In the genomic region with DNA sequence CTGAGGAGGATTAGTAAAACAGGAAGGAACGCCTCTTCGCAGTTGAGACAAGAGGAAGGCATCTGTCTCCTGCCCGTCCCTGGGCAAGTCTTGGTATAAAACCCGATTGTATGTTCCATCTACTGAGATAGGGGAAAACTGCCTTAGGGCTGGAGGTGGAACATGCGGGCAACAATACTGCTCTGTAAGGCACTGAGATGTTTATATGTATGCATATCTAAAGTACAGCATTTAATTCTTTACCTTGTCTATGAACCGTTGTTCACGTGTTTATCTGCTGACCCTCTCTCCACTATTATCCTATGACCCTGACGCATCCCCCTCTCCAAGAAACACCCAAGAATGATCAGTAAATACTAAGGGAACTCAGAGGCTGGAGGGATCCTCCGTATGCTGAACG, we compare ENCODE assay signal across 9 cellular contexts. TPM values are rescaled to one million over a fixed set of nuclear protein-coding genes. Genes with fewer than 3 reads are reported as not detected.
DNase-seq lines count a peak whose midpoint lies in the region; ATAC-seq and TF ChIP-seq lines count a peak whose summit lies in the region.
"Had no signal": no experiment of that assay in that cellular context is flagged by ENCODE, and none has a peak within 500 bp of the region (broad histone marks: within the 10 kb centered on the region; RNA-seq: fewer than 3 reads in every experiment).

No MANE protein-coding gene starts in this region.

- H3K9ac ChIP-seq in skeletal muscle tissue (ENCODE audit: low read depth in 1 of 3, low read length in 3 of 3): peak overlapping the region; percentile 93 to 97 (median 94)

- peaks cover 13 to 20% (median 19%) of the 10 kb centered on the region in 3 donors for H3K36me3 ChIP-seq in skeletal muscle tissue (ENCODE audit: control insufficient read depth in 3 of 3, insufficient read depth in 3 of 3, low read length in 3 of 3)

- H3K27ac ChIP-seq in HL-60 (replicated peaks) (peak overlapping the region; percentile 79), skeletal muscle tissue (ENCODE audit: low read depth, low read length) (peak overlapping the region; percentile 88)

- no peak for ATAC-seq in GM18868 (IDR thresholded peaks at IDR 0.05; ENCODE audit: unreplicated experiment)

- H3K4me3 ChIP-seq in HL-60 (replicated peaks; ENCODE audit: insufficient read depth, low read length) (peak overlapping the region; percentile 88), fibroblast of mammary gland (ENCODE audit: control insufficient read depth, low read depth, low read length) (peak overlapping the region; percentile 50), skeletal muscle tissue (ENCODE audit: low read length in 3 of 3) (peak overlapping the region; percentile 90 to 99 (median 99))

- H3K4me1 ChIP-seq in skeletal muscle tissue (ENCODE audit: control insufficient read depth in 3 of 3, insufficient read depth in 3 of 3, low read length in 3 of 3): peaks cover 11 to 22% (median 18%) of the 10 kb centered on the region in 3 donors

- DNase-seq in HL-60 (ENCODE audit: low read depth in 1 of 2, low spot score in 1 of 2) (peak in 1 of 2 experiments; percentile 46), SK-N-DZ (ENCODE audit: low spot score) (peak; percentile 18), fibroblast of mammary gland (ENCODE audit: low read depth) (no peak), HuH-7.5 (ENCODE audit: low spot score) (no peak), NCI-H748 treated with DMSO at 0.1 percent for 48 hours (lab: John Stamatoyannopoulos, UW) (no peak), GM13976 (ENCODE audit: low spot score) (no peak)

- in situ Hi-C loops in GM13976 (cut with MboI; ENCODE audit: low sequenced_read_pairs, unreplicated experiment): no loop called here

- no peaks in the 10 kb centered on the region for H3K27me3 ChIP-seq in HL-60 (ENCODE audit: insufficient read depth, poor library complexity, severe bottlenecking)
- no peaks in the 10 kb centered on the region for H3K27me3 ChIP-seq in skeletal muscle tissue (ENCODE audit: control insufficient read depth in 3 of 3, insufficient read depth in 3 of 3, low read length in 3 of 3)

- no peak for TF ChIP-seq CTCF in HL-60 (IDR thresholded peaks at IDR 0.05; ENCODE audit: insufficient read depth, low read length)
- no peak for TF ChIP-seq CTCF in fibroblast of mammary gland (conservative IDR thresholded peaks at IDR 0.05; ENCODE audit: control insufficient read depth, insufficient read depth, low read depth, low read length)
- no peak for TF ChIP-seq CTCF in GM13976 (IDR thresholded peaks at IDR 0.05; ENCODE audit: borderline replicate concordance, control extremely low read depth, extremely low read depth, insufficient read depth, missing control alignments)

- H3K9me3 ChIP-seq in skeletal muscle tissue (ENCODE audit: control insufficient read depth in 3 of 3, low read length in 3 of 3): no peaks in the 10 kb centered on the region

RNA-seq across cellular contexts. Expression of a gene that starts 0.7 kb away (rescaled TPM):
- polyA plus RNA-seq in SK-N-DZ (2014; cell fraction: cytosol; rRNA removed): 136 and 143 TPM in 2 replicates
- 213 and 236 TPM in 2 replicates for polyA plus RNA-seq in SK-N-DZ (2014; cell fraction: nucleus; rRNA removed)
- total RNA-seq in skeletal muscle tissue: 40.7 TPM

RNA-seq across cellular contexts. Expression of a gene that starts 18.8 kb away (rescaled TPM):
- 177 and 226 TPM in 2 replicates for polyA plus RNA-seq in SK-N-DZ (2014; cell fraction: cytosol; rRNA removed)
- 118 and 126 TPM in 2 replicates for polyA plus RNA-seq in SK-N-DZ (2014; cell fraction: nucleus; rRNA removed)
- not detected for total RNA-seq in skeletal muscle tissue
- total RNA-seq: urinary bladder had no signal
- polyA plus RNA-seq: urinary bladder had no signal

RNA-seq across cellular contexts. Expression of a gene that starts 34.5 kb away (rescaled TPM):
- 49.9 and 56.0 TPM in 2 replicates for polyA plus RNA-seq in SK-N-DZ (2014; cell fraction: cytosol; rRNA removed)
- polyA plus RNA-seq in SK-N-DZ (2014; cell fraction: nucleus; rRNA removed): 101 and 105 TPM in 2 replicates
- total RNA-seq in skeletal muscle tissue: 40.7 TPM

RNA-seq across cellular contexts. Expression of a gene that starts 35.0 kb away (rescaled TPM):
- 3.0 and 5.4 TPM in 2 replicates for polyA plus RNA-seq in SK-N-DZ (2014; cell fraction: cytosol; rRNA removed)
- polyA plus RNA-seq in SK-N-DZ (2014; cell fraction: nucleus; rRNA removed): 5.0 and 9.1 TPM in 2 replicates
- total RNA-seq in skeletal muscle tissue: not detected
- polyA plus RNA-seq: urinary bladder had no signal

RNA-seq across cellular contexts. Expression of a gene that starts 44.2 kb away (rescaled TPM):
- polyA plus RNA-seq in SK-N-DZ (2014; cell fraction: cytosol; rRNA removed): 33.7 and 54.4 TPM in 2 replicates
- 34.5 and 39.1 TPM in 2 replicates for polyA plus RNA-seq in SK-N-DZ (2014; cell fraction: nucleus; rRNA removed)
- 128 TPM for total RNA-seq in skeletal muscle tissue
